In genomic region chr12:109996483-109996853, GRCh38 we compare ENCODE assay signal across 9 cellular contexts. TPM values are rescaled to one million over a fixed set of nuclear protein-coding genes. Genes with fewer than 3 reads are reported as not detected.
DNase-seq lines count a peak whose midpoint lies in the region; ATAC-seq, FAIRE-seq and TF ChIP-seq lines count a peak whose summit lies in the region.
"Had no signal": no experiment of that assay in that cellular context is flagged by ENCODE, and none has a peak within 500 bp of the region (broad histone marks: within the 10 kb centered on the region; RNA-seq: fewer than 3 reads in every experiment).

No MANE protein-coding gene starts in this region.

- H3K4me1 Mint-ChIP-seq in T-helper 17 cell = peaks cover 45% of the 10 kb centered on the region

- no peak for TF ChIP-seq POLR2A in GM12891 (IDR thresholded peaks at IDR 0.05; ENCODE audit: low read depth, low read length)

- no peak for TF ChIP-seq CTCF in GM12865 (IDR thresholded peaks at IDR 0.05; ENCODE audit: insufficient read depth, low read depth, low read length, missing control alignments)
- TF ChIP-seq CTCF in fibroblast of pulmonary artery (IDR thresholded peaks at IDR 0.05; ENCODE audit: low read length, missing control alignments) = no peak
- TF ChIP-seq CTCF in retinal pigment epithelial cell (conservative IDR thresholded peaks at IDR 0.05; ENCODE audit: low read depth, low read length) = no peak

- ATAC-seq in T-helper 17 cell (no peak), GM21717 (IDR thresholded peaks at IDR 0.05; ENCODE audit: unreplicated experiment) (no peak)

- H3K27ac Mint-ChIP-seq in T-helper 17 cell = peak overlapping the region; percentile 94

- H3K36me3 Mint-ChIP-seq in T-helper 17 cell (ENCODE audit: low read depth) = peaks cover 5% of the 10 kb centered on the region

- FAIRE-seq in GM12891 (lab: Jason Lieb, UNC) = no peak
- FAIRE-seq: TTC549 had no signal

- no peaks in the 10 kb centered on the region for H3K27me3 Mint-ChIP-seq in T-helper 17 cell

- DNase-seq in GM12865 (ENCODE audit: low read depth) (peak; percentile 18), T-helper 17 cell (no peak), fibroblast of pulmonary artery (ENCODE audit: low read depth) (no peak), retinal pigment epithelial cell (ENCODE audit: low read depth) (no peak), NCI-H2107 treated with DMSO at 0.1 percent for 48 hours (lab: John Stamatoyannopoulos, UW; ENCODE audit: unreplicated experiment) (no peak), GM12891 (ENCODE audit: insufficient read length, low spot score) (no peak), hippocampal formation (lab: John Stamatoyannopoulos, UW) (no peak)

- H3K4me3 ChIP-seq in GM12865 (ENCODE audit: low read depth, low read length) (peak overlapping the region; percentile 98), fibroblast of pulmonary artery (replicated peaks; ENCODE audit: low read depth, low read length) (peak overlapping the region; percentile 91), retinal pigment epithelial cell (ENCODE audit: low read length) (peak overlapping the region; percentile 80)

- H3K9me3 ChIP-seq in T-helper 17 cell (ENCODE audit: control insufficient read depth, low read length, poor library complexity, severe bottlenecking) = no peaks in the 10 kb centered on the region

- H3K4me3 Mint-ChIP-seq in T-helper 17 cell = peak overlapping the region; percentile 93

TF ChIP-seq in GM12891, 5 proteins besides CTCF, POLR2A, EP300 and RAD21:
- TF ChIP-seq PAX5 (IDR thresholded peaks at IDR 0.05; ENCODE audit: insufficient read depth, low read length, severe bottlenecking) = no peak
- TF ChIP-seq POU2F2 (IDR thresholded peaks at IDR 0.05; ENCODE audit: low read depth, low read length) = no peak
- no peak for TF ChIP-seq POLR2AphosphoS5 (IDR thresholded peaks at IDR 0.05; ENCODE audit: low read depth, low read length)
- no peak for TF ChIP-seq TAF1 (IDR thresholded peaks at IDR 0.05; ENCODE audit: low read depth, low read length)
- no peak for TF ChIP-seq SPI1 (IDR thresholded peaks at IDR 0.05; ENCODE audit: low read depth, low read length)

RNA-seq across cellular contexts. Expression of gene GIT2, which starts 0.3 kb away (rescaled TPM):
- total RNA-seq in T-helper 17 cell = 10 to 100 TPM; 84.9 to 95.9 TPM
- 24.6 TPM for polyA plus RNA-seq in GM12891 (2012; ENCODE audit: low read depth, missing spikeins)

RNA-seq across cellular contexts. Expression of gene ANKRD13A, which starts 2.8 kb away (rescaled TPM):
- 10 to 100 TPM; 78.8 to 87.5 TPM for total RNA-seq in T-helper 17 cell
- polyA plus RNA-seq in GM12891 (2012; ENCODE audit: low read depth, missing spikeins) = 37.8 TPM

RNA-seq across cellular contexts. Expression of gene C12orf76, which starts 51.9 kb away (rescaled TPM):
- 10 to 100 TPM; 12.7 to 20.2 TPM for total RNA-seq in T-helper 17 cell
- 17.1 TPM for polyA plus RNA-seq in GM12891 (2012; ENCODE audit: low read depth, missing spikeins)
